ENCODE assay signal across 17 cellular contexts in genomic region chr19:37961198-37961597, GRCh38. TPM values are rescaled to one million over a fixed set of nuclear protein-coding genes. Genes with fewer than 3 reads are reported as not detected.
DNase-seq lines count a peak whose midpoint lies in the region; ATAC-seq, FAIRE-seq and TF ChIP-seq lines count a peak whose summit lies in the region.
"Had no signal": no experiment of that assay in that cellular context is flagged by ENCODE, and none has a peak within 500 bp of the region (broad histone marks: within the 10 kb centered on the region; RNA-seq: fewer than 3 reads in every experiment).

No MANE protein-coding gene starts in this region.

- peaks cover 37% of the 10 kb centered on the region for H3K36me3 Mint-ChIP-seq in Caco-2 (ENCODE audit: insufficient read depth, unreplicated experiment)
- H3K36me3 Mint-ChIP-seq in IgD-negative memory B cell, result peaks cover 8% of the 10 kb centered on the region
- no peaks in the 10 kb centered on the region for H3K36me3 Mint-ChIP-seq in astrocyte (ENCODE audit: low read depth, unreplicated experiment)

- intact Hi-C loops in Caco-2 (cut with micrococcal nuclease; ENCODE audit: unreplicated experiment), result no loop called here
- intact Hi-C loops in lower lobe of right lung (cut with DNase I), result no loop called here

- CTCF ChIA-PET in Caco-2 (lab: Charles Lee), result no interaction called here

- H3K4me1 Mint-ChIP-seq in Caco-2 (ENCODE audit: low read depth, unreplicated experiment) (peaks cover 20% of the 10 kb centered on the region), IgD-negative memory B cell (peaks cover 43 to 51% (median 50%) of the 10 kb centered on the region in 3 donors), astrocyte (ENCODE audit: low read depth, unreplicated experiment) (peaks cover 13% of the 10 kb centered on the region)

- H3K79me2 ChIP-seq in astrocyte (ENCODE audit: insufficient read depth, low read length) (peaks cover 85% of the 10 kb centered on the region), osteoblast (ENCODE audit: insufficient read depth, low read length) (peaks cover 93% of the 10 kb centered on the region)

- H3K36me3 ChIP-seq in Caco-2 (ENCODE audit: control insufficient read depth, insufficient read depth, low read length) (no peaks in the 10 kb centered on the region), astrocyte (ENCODE audit: insufficient read depth, low read length) (no peaks in the 10 kb centered on the region), osteoblast (ENCODE audit: insufficient read depth, low read length) (no peaks in the 10 kb centered on the region), lower lobe of right lung (no peaks in the 10 kb centered on the region)

- H3K27me3 ChIP-seq in Caco-2 (replicated peaks; ENCODE audit: control insufficient read depth, insufficient read depth, low read length) (no peaks in the 10 kb centered on the region), astrocyte (ENCODE audit: insufficient read depth, low read length) (no peaks in the 10 kb centered on the region), osteoblast (ENCODE audit: insufficient read depth, low read length) (no peaks in the 10 kb centered on the region), lower lobe of right lung (ENCODE audit: low read depth) (no peaks in the 10 kb centered on the region)

- H3K27ac ChIP-seq in astrocyte (ENCODE audit: low read depth, low read length), result peak overlapping the region; percentile 58
- peak overlapping the region; percentile 94 for H3K27ac ChIP-seq in osteoblast (ENCODE audit: low read depth, low read length)
- H3K27ac ChIP-seq in lower lobe of right lung, result no peak overlapping the region
- H3K27ac ChIP-seq: HL-60, SK-N-MC had no signal

- H3K4me1 ChIP-seq in Caco-2 (peaks cover 18% of the 10 kb centered on the region), astrocyte (ENCODE audit: insufficient read depth, low read length) (peaks cover 21% of the 10 kb centered on the region), osteoblast (ENCODE audit: insufficient read depth, low read length) (peaks cover 31% of the 10 kb centered on the region), lower lobe of right lung (peaks cover 13% of the 10 kb centered on the region)

- H3K4me2 ChIP-seq in astrocyte (ENCODE audit: low read length) (no peak overlapping the region), osteoblast (ENCODE audit: insufficient read depth, low read length) (no peak overlapping the region)

- peaks cover 16% of the 10 kb centered on the region; the same call in 1 of the 2 replicates for H3K9me3 ChIP-seq in Caco-2
- peaks cover 4% of the 10 kb centered on the region for H3K9me3 ChIP-seq in astrocyte (ENCODE audit: insufficient read depth, low read depth, low read length)
- no peaks in the 10 kb centered on the region for H3K9me3 ChIP-seq in osteoblast (ENCODE audit: low read depth, low read length)
- H3K9me3 ChIP-seq in lower lobe of right lung, result no peaks in the 10 kb centered on the region

- FAIRE-seq in astrocyte (lab: Jason Lieb, UNC), result no peak
- FAIRE-seq: HTR-8/SVneo had no signal

- in situ Hi-C loops in ACHN (cut with HindIII; ENCODE audit: low pct_ligation_motif_present, low pct_unique_long_range_greater_than_20kb, low sequenced_read_pairs), result no loop called here

- ATAC-seq in lower lobe of right lung, result no peak

- DNase-seq in Caco-2 (no peak), astrocyte (ENCODE audit: low read depth) (no peak), osteoblast (ENCODE audit: insufficient read length, low spot score, missing footprints) (no peak), lower lobe of right lung (no peak), ACHN (no peak)
- no peak for DNase-seq in activated T-cell treated with anti-CD3 and anti-CD28 coated beads, Interleukin-2, amount 50 U/mL, for 1 hour
- DNase-seq: CD4-positive, CD25-positive, alpha-beta regulatory T cell; KG1; NCI-H1436 treated with DMSO at 0.1 percent for 48 hours; NCI-H2081; NCI-H510A; NCI-H774 had no signal

- H3K9me3 Mint-ChIP-seq in Caco-2 (ENCODE audit: unreplicated experiment) (peaks cover 9% of the 10 kb centered on the region), IgD-negative memory B cell (peaks cover 0 to 5% (median 5%) of the 10 kb centered on the region in 3 donors), astrocyte (ENCODE audit: unreplicated experiment) (no peaks in the 10 kb centered on the region)

- no peak overlapping the region for H2AFZ ChIP-seq in astrocyte (ENCODE audit: low read depth, low read length)
- no peak overlapping the region for H2AFZ ChIP-seq in osteoblast (ENCODE audit: low read length)

- no peak overlapping the region for H3K4me3 ChIP-seq in Caco-2 (ENCODE audit: low read depth, low read length)
- no peak overlapping the region for H3K4me3 ChIP-seq in astrocyte (ENCODE audit: insufficient read depth, low read depth, low read length)
- no peak overlapping the region for H3K4me3 ChIP-seq in osteoblast (ENCODE audit: insufficient read depth, low read length)
- H3K4me3 ChIP-seq in lower lobe of right lung, result no peak overlapping the region
- H3K4me3 ChIP-seq: SK-N-MC had no signal

- BruUV-seq in Caco-2 (replicated peaks; lab: Mats Ljungman, UMichigan), result no TSS peak

- TF ChIP-seq CTCF in Caco-2 (IDR thresholded peaks at IDR 0.05; ENCODE audit: insufficient read depth in 1 of 2, low read depth in 1 of 2, low read length in 1 of 2, severe bottlenecking in 1 of 2, unreplicated experiment in 1 of 2), result no peak
- no peak for TF ChIP-seq CTCF in astrocyte (IDR thresholded peaks at IDR 0.05; ENCODE audit: insufficient read depth, low read depth, low read length)
- no peak for TF ChIP-seq CTCF in osteoblast (IDR thresholded peaks at IDR 0.05; ENCODE audit: extremely low read depth, low read depth, low read length)
- no peak for TF ChIP-seq CTCF in lower lobe of right lung (IDR thresholded peaks at IDR 0.05)

- POLR2A ChIA-PET in Caco-2 (lab: Charles Lee), result no interaction called here

- no peak overlapping the region for H3K4me3 Mint-ChIP-seq in Caco-2 (ENCODE audit: unreplicated experiment)
- peak overlapping the region in 3 of 4 donors; percentile 71 to 83 (median 74) for H3K4me3 Mint-ChIP-seq in IgD-negative memory B cell
- H3K4me3 Mint-ChIP-seq in astrocyte (ENCODE audit: unreplicated experiment), result no peak overlapping the region
- H3K4me3 Mint-ChIP-seq: CD4-positive, CD25-positive, alpha-beta regulatory T cell had no signal

- H3K27me3 Mint-ChIP-seq in Caco-2 (ENCODE audit: insufficient read depth, unreplicated experiment) (no peaks in the 10 kb centered on the region), IgD-negative memory B cell (no peaks in the 10 kb centered on the region), astrocyte (ENCODE audit: low read depth, unreplicated experiment) (no peaks in the 10 kb centered on the region)
- H3K27me3 Mint-ChIP-seq: CD4-positive, CD25-positive, alpha-beta regulatory T cell had no signal

- no peak overlapping the region for H3K9ac ChIP-seq in astrocyte (ENCODE audit: low read length)

- no peaks in the 10 kb centered on the region for H4K20me1 ChIP-seq in astrocyte (ENCODE audit: insufficient read depth, low read length)
- no peaks in the 10 kb centered on the region for H4K20me1 ChIP-seq in osteoblast (ENCODE audit: insufficient read depth, low read length)

- H3K27ac Mint-ChIP-seq in Caco-2 (ENCODE audit: unreplicated experiment) (peak overlapping the region; percentile 67), IgD-negative memory B cell (peak overlapping the region in 2 of 3 donors; percentile 31 to 32), astrocyte (ENCODE audit: unreplicated experiment) (no peak overlapping the region)

RNA-seq across cellular contexts. Expression of gene SIPA1L3, which starts 54.2 kb away (rescaled TPM):
- total RNA-seq in Caco-2 (2022) (125 and 129 TPM in 2 replicates), astrocyte (19.2 and 26.9 TPM in 2 replicates), osteoblast (16.2 and 17.4 TPM in 2 replicates), lower lobe of right lung (63.2 TPM)
- 13.6 TPM for polyA plus RNA-seq in IgD-negative memory B cell

RNA-seq across cellular contexts. Expression of gene WDR87, which starts 54.8 kb away (rescaled TPM):
- total RNA-seq in Caco-2 (2022), result not detected in 2 replicates
- polyA plus RNA-seq in IgD-negative memory B cell, result not detected
- total RNA-seq in astrocyte, result not detected in 2 replicates
- not detected in 2 replicates for total RNA-seq in osteoblast
- total RNA-seq in lower lobe of right lung, result not detected
- total RNA-seq: CD4-positive, CD25-positive, alpha-beta regulatory T cell; M059J had no signal
- polyA plus RNA-seq: CD4-positive, CD25-positive, alpha-beta regulatory T cell had no signal

Comparison
In these comparisons a context has a peak if more than half of its experiments do, and no peak if none do; other contexts are left out.
1. H3K4me3 Mint-ChIP-seq: peak in IgD-negative memory B cell (3 of 4); none in Caco-2 (single experiment) and astrocyte (single experiment).